In genomic region chr11:64844330-64845124, GRCh38 we compare ENCODE assay signal across 8 cellular contexts. TPM values are rescaled to one million over a fixed set of nuclear protein-coding genes. Genes with fewer than 3 reads are reported as not detected.
A peak's percentile ranks its signal among the peaks of the same experiment; 100 is the strongest.
DNase-seq lines count a peak whose midpoint lies in the region; ATAC-seq, FAIRE-seq and TF ChIP-seq lines count a peak whose summit lies in the region.

TSS of gene CDC42BPG (minus strand) at chr11:64844653. CDS start at chr11:64844569, 84 bp downstream.

- in situ Hi-C loops in HepG2 (cut with HindIII; ENCODE audit: extremely low pct_ligation_motif_present, low pct_unique_long_range_greater_than_20kb) = loop anchor here (5.0 kb wide), 2 partner anchors 42 to 48 kb away; partner anchors contain the start of gene MAP4K2

- TF ChIP-seq RAD21 in HepG2 (CRISPR knock-in tag; IDR thresholded peaks at IDR 0.05) = peak; percentile 69; the same call in 1 of the 2 replicates

- no TSS peak for BruUV-seq in HepG2 (replicated peaks; lab: Mats Ljungman, UMichigan)

- peak within 1 kb of the TSS; percentile 12 for H3K27ac Mint-ChIP-seq in stimulated activated naive CD8-positive, alpha-beta T cell treated with anti-CD3 and anti-CD28 coated beads, Interleukin-15, Interleukin-2, amounts not matched to agents 100 ng/mL and 50 ng/mL, for 24 hours

- H3K27me3 Mint-ChIP-seq in stimulated activated naive CD8-positive, alpha-beta T cell treated with anti-CD3 and anti-CD28 coated beads, Interleukin-15, Interleukin-2, amounts not matched to agents 100 ng/mL and 50 ng/mL, for 24 hours = no peaks in the 10 kb centered on the region

- TF ChIP-seq EP300 in HepG2 (IDR thresholded peaks at IDR 0.05; ENCODE audit: low read depth in 2 of 2, low read length in 2 of 2) = no peak
- TF ChIP-seq EP300 in HepG2 (CRISPR knock-in tag; IDR thresholded peaks at IDR 0.05; ENCODE audit: borderline replicate concordance) = no peak

- H3K36me3 ChIP-seq in H7 (replicated peaks; ENCODE audit: control insufficient read depth, insufficient read depth, low read length) (peaks cover 1% of the 10 kb centered on the region; the same call in 1 of the 2 replicates), HepG2 (replicated peaks in 1 of 2; ENCODE audit: control insufficient read depth in 1 of 2, insufficient read depth in 2 of 2, low read length in 2 of 2) (no peaks in the 10 kb centered on the region)

- CTCF ChIA-PET in HepG2 (lab: Yijun Ruan, JAX; ENCODE audit: low intra/inter-chr PET ratio, low total read pairs) = interaction anchor here (1.9 kb wide), 1 partner anchor 50 kb away, joined by 8 read pairs; no protein-coding TSS in a partner anchor

- H3K4me2 ChIP-seq in HepG2 (ENCODE audit: low read depth, low read length) = peak within 1 kb of the TSS; percentile 99

- TF ChIP-seq CTCF in HepG2 (CRISPR knock-in tag; IDR thresholded peaks at IDR 0.05) = peak; percentile 58

- FAIRE-seq in HepG2 (lab: Jason Lieb, UNC) = no peak

- H4K20me1 ChIP-seq in HepG2 (ENCODE audit: insufficient read depth, low read length) = no peaks in the 10 kb centered on the region

- H3K9ac ChIP-seq in HepG2 (ENCODE audit: insufficient read depth, low read depth, low read length) = peak within 1 kb of the TSS; percentile 44

- no peak for TF ChIP-seq POLR2A in HepG2 (IDR thresholded peaks at IDR 0.05; ENCODE audit: insufficient read depth in 1 of 2, low read depth in 2 of 2, low read length in 2 of 2)

- H3K9me3 Mint-ChIP-seq in stimulated activated naive CD8-positive, alpha-beta T cell treated with anti-CD3 and anti-CD28 coated beads, Interleukin-15, Interleukin-2, amounts not matched to agents 100 ng/mL and 50 ng/mL, for 24 hours = no peaks in the 10 kb centered on the region

- ATAC-seq in HepG2 (peak; percentile 58), GM19397 (IDR thresholded peaks at IDR 0.05; ENCODE audit: unreplicated experiment) (no peak)

- intact Hi-C loops in HepG2 (cut with micrococcal nuclease; ENCODE audit: unreplicated experiment) = loop anchor here (5.0 to 10.0 kb wide), 3 partner anchors 42 to 153 kb away; partner anchors contain the start of genes BATF2 and MAP4K2

- no peaks in the 10 kb centered on the region for H3K36me3 Mint-ChIP-seq in stimulated activated naive CD8-positive, alpha-beta T cell treated with anti-CD3 and anti-CD28 coated beads, Interleukin-15, Interleukin-2, amounts not matched to agents 100 ng/mL and 50 ng/mL, for 24 hours (ENCODE audit: low read depth)

- peaks cover 71% of the 10 kb centered on the region for H3K4me1 ChIP-seq in HepG2 (ENCODE audit: insufficient read depth, low read length)

- peak within 1 kb of the TSS; percentile 79 for H3K4me3 Mint-ChIP-seq in stimulated activated naive CD8-positive, alpha-beta T cell treated with anti-CD3 and anti-CD28 coated beads, Interleukin-15, Interleukin-2, amounts not matched to agents 100 ng/mL and 50 ng/mL, for 24 hours

- H3K27me3 ChIP-seq in H7 (ENCODE audit: control insufficient read depth, insufficient read depth, low read length) (peaks cover 6% of the 10 kb centered on the region; the same call in 1 of the 2 replicates), HepG2 (ENCODE audit: control insufficient read depth in 1 of 2, insufficient read depth in 2 of 2, low read length in 2 of 2) (no peaks in the 10 kb centered on the region; a peak in 1 of 5 replicates)

- DNase-seq in AG20443 (ENCODE audit: low spot score) (peak; percentile 94), H7 (peak; percentile 100), NCI-H2227 (lab: John Stamatoyannopoulos, UW; ENCODE audit: unreplicated experiment) (peak; percentile 79), dermis blood vessel endothelial cell (peak; percentile 78), HepG2 (ENCODE audit: low spot score) (peak; percentile 27)
- peak; percentile 34 for DNase-seq in activated CD4-positive, CD25-positive, alpha-beta regulatory T cell treated with anti-CD3 and anti-CD28 coated beads, Interleukin-2, amount 50 U/mL, for 16 hours (ENCODE audit: low read depth, low spot score)

- peaks cover 39% of the 10 kb centered on the region for H3K4me1 Mint-ChIP-seq in stimulated activated naive CD8-positive, alpha-beta T cell treated with anti-CD3 and anti-CD28 coated beads, Interleukin-15, Interleukin-2, amounts not matched to agents 100 ng/mL and 50 ng/mL, for 24 hours (ENCODE audit: low read depth)

- WGBS in HepG2 (ENCODE audit: low lambda C conversion rate) = 13% methylated on average over 13 of the region's 96 CpGs

- POLR2A ChIA-PET in HepG2 (lab: Yijun Ruan, JAX) = interaction anchor here (1.0 to 4.5 kb wide), 8 partner anchors 22 to 154 kb away, joined by 3 to 20 read pairs (median 6); partner anchors contain the start of genes MAP4K2 and SF1

- H3K9me3 ChIP-seq in HepG2 (ENCODE audit: low read length) = no peaks in the 10 kb centered on the region

- no peaks in the 10 kb centered on the region for H3K79me2 ChIP-seq in HepG2 (ENCODE audit: insufficient read depth, low read length)

- no peak within 1 kb of the TSS for H2AFZ ChIP-seq in HepG2 (ENCODE audit: low read length)

- H3K4me3 ChIP-seq in H7 (ENCODE audit: insufficient read depth, low read depth, low read length) = peak within 1 kb of the TSS; percentile 71
- peak within 1 kb of the TSS; percentile 57 to 84 (median 68) for H3K4me3 ChIP-seq in HepG2 (replicated peaks in 1 of 3; ENCODE audit: insufficient read depth in 1 of 3, low read depth in 2 of 3, low read length in 3 of 3)

- H3K27ac ChIP-seq in HepG2 (ENCODE audit: extremely low read length, insufficient read depth, low read length) = peak within 1 kb of the TSS; percentile 15

TF ChIP-seq in HepG2, 621 proteins besides CTCF, POLR2A, EP300 and RAD21 (continues in another document):
- TF ChIP-seq E2F5 (CRISPR knock-in tag; conservative IDR thresholded peaks at IDR 0.05) (no peak), ZNF784 (CRISPR knock-in tag; IDR thresholded peaks at IDR 0.05; ENCODE audit: borderline replicate concordance) (no peak), ZBTB49 (CRISPR knock-in tag; IDR thresholded peaks at IDR 0.05; ENCODE audit: borderline replicate concordance) (no peak), ZNF383 (CRISPR knock-in tag; IDR thresholded peaks at IDR 0.05; ENCODE audit: borderline replicate concordance) (no peak), ZNF431 (CRISPR knock-in tag; IDR thresholded peaks at IDR 0.05; ENCODE audit: borderline replicate concordance, low read depth) (0 out of 2 replicates have a peak, but pooled peaks have one; percentile 38), HOXA5 (CRISPR knock-in tag; IDR thresholded peaks at IDR 0.05) (no peak)

RNA-seq across cellular contexts. Expression of gene CDC42BPG, which starts in this region (rescaled TPM):
- 2.3 and 2.6 TPM in 2 replicates for total RNA-seq in H7 (2014; rRNA removed; shearing (Covaris generic))
- total RNA-seq in dermis blood vessel endothelial cell (0.34 and 0.37 TPM in 2 replicates), HepG2 (2016; rRNA removed; fragmentation: Illumina TruSeq; extraction: Trizol) (0.77 and 1.4 TPM in 2 replicates)
- 0.10 and 0.35 TPM in 2 replicates for total RNA-seq in HepG2 (2016; cell fraction: cytosol; rRNA removed; fragmentation: Illumina TruSeq; extraction: Trizol; ENCODE audit: low read depth)
- total RNA-seq in HepG2 (2016; cell fraction: insoluble cytoplasmic fraction; rRNA removed; fragmentation: Illumina TruSeq; extraction: Trizol) = 0.42 and 1.4 TPM in 2 replicates
- total RNA-seq in HepG2 (2016; cell fraction: membrane; rRNA removed; fragmentation: Illumina TruSeq; extraction: Trizol) = 0.37 and 0.38 TPM in 2 replicates
- total RNA-seq in HepG2 (2016; cell fraction: nucleus; rRNA removed; fragmentation: Illumina TruSeq; extraction: Trizol) = 1.8 and 2.0 TPM in 2 replicates
- polyA plus RNA-seq in HepG2 (2011; rRNA removed) = 0.55 and 0.99 TPM in 2 replicates
- polyA plus RNA-seq in HepG2 (2011; cell fraction: cytosol; rRNA removed) = 0.34 and 0.54 TPM in 2 replicates
- 6.3 and 7.3 TPM in 2 replicates for polyA plus RNA-seq in HepG2 (2011; cell fraction: nucleus; rRNA removed)
- polyA plus RNA-seq in HepG2 (2012) = 1.2 and 1.3 TPM in 2 replicates
- 0.06 and 0.11 TPM in 2 replicates for polyA plus RNA-seq in HepG2 (2016; cell fraction: cytosol; fragmentation: Illumina TruSeq; extraction: Trizol; ENCODE audit: low read depth)
- polyA plus RNA-seq in HepG2 (2016; cell fraction: insoluble cytoplasmic fraction; fragmentation: Illumina TruSeq; extraction: Trizol; ENCODE audit: low read depth) = 0.63 and 0.75 TPM in 2 replicates
- polyA plus RNA-seq in HepG2 (2016; cell fraction: membrane; fragmentation: Illumina TruSeq; extraction: Trizol; ENCODE audit: low read depth) = 0.24 and 0.70 TPM in 2 replicates
- polyA plus RNA-seq in HepG2 (2016; cell fraction: nucleus; fragmentation: Illumina TruSeq; extraction: Trizol; ENCODE audit: insufficient read depth, low read depth) = 4.9 and 5.6 TPM in 2 replicates
- polyA minus RNA-seq in HepG2 (2011; rRNA and poly(A)+ RNA removed; ENCODE audit: low replicate concordance) = 1.3 and 2.7 TPM in 2 replicates
- polyA minus RNA-seq in HepG2 (2011; cell fraction: cytosol; rRNA and poly(A)+ RNA removed) = 0.59 and 1.6 TPM in 2 replicates
- polyA minus RNA-seq in HepG2 (2011; cell fraction: nucleus; rRNA and poly(A)+ RNA removed) = 1.9 and 4.0 TPM in 2 replicates

Comparison
In these comparisons a context has a peak if more than half of its experiments do, and no peak if none do; other contexts are left out.
1. Peak in DNase-seq in dermis blood vessel endothelial cell; RNA of the gene not detected or under 1 TPM.
2. DNase-seq: peak in every context shown above with its lines; median percentile 100 in H7; 94 in AG20443; 79 in NCI-H2227; 78 in dermis blood vessel endothelial cell; 34 in activated CD4-positive, CD25-positive, alpha-beta regulatory T cell treated with anti-CD3 and anti-CD28 coated beads, Interleukin-2, amount 50 U/mL, for 16 hours; 27 in HepG2.